Comparison of ENCODE assay signal across 33 cellular contexts in the genomic region with DNA sequence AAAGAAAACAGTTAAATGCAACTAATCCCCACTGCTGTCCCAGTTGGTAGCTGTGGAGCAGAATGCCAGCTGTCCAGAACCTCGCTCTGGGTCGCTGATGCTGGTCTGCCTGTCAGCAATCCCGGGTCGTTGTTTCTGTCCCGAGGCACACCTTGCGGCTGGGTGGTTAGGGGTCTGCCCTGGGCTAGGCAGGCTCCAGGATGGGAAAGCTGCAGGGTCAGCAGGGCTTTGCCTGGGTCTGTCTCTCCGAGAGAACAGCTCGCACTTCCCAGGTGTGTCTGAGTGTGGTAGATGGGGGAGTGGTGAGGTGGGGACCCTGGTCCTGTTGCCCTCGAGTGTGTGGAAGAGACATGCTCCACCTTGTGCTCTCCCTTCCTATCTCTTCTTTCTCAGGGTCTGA.
DNase-seq lines count a peak whose midpoint lies in the region; ATAC-seq and TF ChIP-seq lines count a peak whose summit lies in the region.
"Had no signal": no experiment of that assay in that cellular context is flagged by ENCODE, and none has a peak within 500 bp of the region (broad histone marks: within the 10 kb centered on the region; RNA-seq: fewer than 3 reads in every experiment).

No MANE protein-coding gene starts in this region.

- H2AK5ac ChIP-seq in neuronal stem cell (ENCODE audit: low read depth, low read length), result no peak overlapping the region

- H3K4me3 ChIP-seq in esophagus muscularis mucosa (no peak overlapping the region), neuronal stem cell (ENCODE audit: low read length in 2 of 2) (no peak overlapping the region)
- H3K4me3 ChIP-seq: A549; BLaER1; BLaER1 treated with 17β-estradiol and CSF1 and Interleukin-3, amounts not matched to agents 10 nM and 100 nM had no signal

- no peak overlapping the region for H3K14ac ChIP-seq in neuronal stem cell (ENCODE audit: low read length)

- no peaks in the 10 kb centered on the region for H3K79me1 ChIP-seq in neuronal stem cell (ENCODE audit: low read depth, low read length)

- no peak overlapping the region for H3K4ac ChIP-seq in neuronal stem cell (ENCODE audit: low read length)

- no peak overlapping the region for H2BK12ac ChIP-seq in neuronal stem cell (ENCODE audit: low read length)

- H3K4me1 Mint-ChIP-seq in natural killer cell treated with Interleukin-12 subunit alpha and Interleukin-12 subunit beta and Interleukin-15 and Interleukin-18, amount 100 ng/mL, for 72 hours (ENCODE audit: low read depth in 2 of 2), result no peaks in the 10 kb centered on the region
- no peaks in the 10 kb centered on the region for H3K4me1 Mint-ChIP-seq in natural killer cell
- H3K4me1 Mint-ChIP-seq: B cell; CD4-positive, alpha-beta memory T cell; CD4-positive, CD25-positive, alpha-beta regulatory T cell; CD8-positive, alpha-beta memory T cell had no signal

- no peak overlapping the region for H2AFZ ChIP-seq in neuronal stem cell (ENCODE audit: low read length)

- no peak overlapping the region for H3K4me2 ChIP-seq in neuronal stem cell (ENCODE audit: insufficient read depth, low read length, poor library complexity, severe bottlenecking)
- H3K4me2 ChIP-seq: A549; BLaER1; BLaER1 treated with 17β-estradiol and CSF1 and Interleukin-3, amounts not matched to agents 10 nM and 100 nM had no signal

- H3K4me3 Mint-ChIP-seq in natural killer cell treated with Interleukin-12 subunit alpha and Interleukin-12 subunit beta and Interleukin-15 and Interleukin-18, amount 100 ng/mL, for 72 hours, result no peak overlapping the region
- H3K4me3 Mint-ChIP-seq in natural killer cell, result no peak overlapping the region
- H3K4me3 Mint-ChIP-seq: B cell; CD14-positive monocyte; CD4-positive, alpha-beta memory T cell; CD4-positive, alpha-beta T cell; CD4-positive, CD25-positive, alpha-beta regulatory T cell; CD8-positive, alpha-beta memory T cell; CD8-positive, alpha-beta T cell had no signal

- no peaks in the 10 kb centered on the region for H3K36me3 ChIP-seq in esophagus muscularis mucosa
- no peaks in the 10 kb centered on the region for H3K36me3 ChIP-seq in neuronal stem cell (replicated peaks in 1 of 2; ENCODE audit: control insufficient read depth in 2 of 2, insufficient read depth in 2 of 2, low read length in 2 of 2)
- H3K36me3 ChIP-seq: BE2C; BLaER1; BLaER1 treated with 17β-estradiol and CSF1 and Interleukin-3, amounts not matched to agents 10 nM and 100 nM had no signal

- H3K27ac ChIP-seq in esophagus muscularis mucosa (replicated peaks in 1 of 4) (no peak overlapping the region), neuronal stem cell (replicated peaks; ENCODE audit: low read length) (no peak overlapping the region)
- H3K27ac ChIP-seq: 22Rv1; A549; BLaER1; BLaER1 treated with 17β-estradiol and CSF1 and Interleukin-3, amounts not matched to agents 10 nM and 100 nM; C4-2B had no signal

- H3K4me1 ChIP-seq in esophagus muscularis mucosa (peaks cover 0 to 4% (median 0%) of the 10 kb centered on the region in 4 donors), neuronal stem cell (ENCODE audit: control insufficient read depth in 2 of 2, insufficient read depth in 1 of 2, low read depth in 1 of 2, low read length in 2 of 2) (no peaks in the 10 kb centered on the region)
- H3K4me1 ChIP-seq: A549; BE2C; BLaER1; BLaER1 treated with 17β-estradiol and CSF1 and Interleukin-3, amounts not matched to agents 10 nM and 100 nM; Caco-2 had no signal

- H3K23ac ChIP-seq in neuronal stem cell (ENCODE audit: low read depth, low read length, poor library complexity), result no peak overlapping the region

- H3K9ac ChIP-seq in neuronal stem cell (ENCODE audit: low read depth, low read length, poor library complexity), result no peak overlapping the region
- H3K9ac ChIP-seq: BLaER1; BLaER1 treated with 17β-estradiol and CSF1 and Interleukin-3, amounts not matched to agents 10 nM and 100 nM had no signal

- H4K8ac ChIP-seq in neuronal stem cell (ENCODE audit: low read depth, low read length), result no peak overlapping the region

- H3K18ac ChIP-seq in neuronal stem cell (ENCODE audit: low read length), result peak overlapping the region; percentile 6

- intact Hi-C loops in natural killer cell (cut with micrococcal nuclease) (no loop called here), esophagus muscularis mucosa (cut with DNase I) (no loop called here)

- no peak overlapping the region for H4K91ac ChIP-seq in neuronal stem cell (ENCODE audit: low read depth, low read length, poor library complexity)

- no peak overlapping the region for H2BK120ac ChIP-seq in neuronal stem cell (ENCODE audit: low read depth, low read length)

- H3K27me3 ChIP-seq in esophagus muscularis mucosa (no peaks in the 10 kb centered on the region), neuronal stem cell (ENCODE audit: control insufficient read depth in 3 of 3, insufficient read depth in 3 of 3, low read depth in 1 of 3, low read length in 3 of 3) (peaks cover 0 to 13% (median 0%) of the 10 kb centered on the region in 3 experiments)
- H3K27me3 ChIP-seq: BE2C; BLaER1; BLaER1 treated with 17β-estradiol and CSF1 and Interleukin-3, amounts not matched to agents 10 nM and 100 nM had no signal

- H2BK5ac ChIP-seq in neuronal stem cell (ENCODE audit: low read length), result no peak overlapping the region

- TF ChIP-seq CTCF in natural killer cell (IDR thresholded peaks at IDR 0.05), result no peak
- no peak for TF ChIP-seq CTCF in esophagus muscularis mucosa (IDR thresholded peaks at IDR 0.05)

- H3K27me3 Mint-ChIP-seq in natural killer cell treated with Interleukin-12 subunit alpha and Interleukin-12 subunit beta and Interleukin-15 and Interleukin-18, amount 100 ng/mL, for 72 hours, result peaks cover 4 to 16% of the 10 kb centered on the region in 2 donors
- peaks cover 6 to 28% of the 10 kb centered on the region in 2 donors for H3K27me3 Mint-ChIP-seq in natural killer cell (ENCODE audit: low read depth in 2 of 2)

- H3K9me3 Mint-ChIP-seq in natural killer cell treated with Interleukin-12 subunit alpha and Interleukin-12 subunit beta and Interleukin-15 and Interleukin-18, amount 100 ng/mL, for 72 hours, result no peaks in the 10 kb centered on the region
- no peaks in the 10 kb centered on the region for H3K9me3 Mint-ChIP-seq in natural killer cell
- H3K9me3 Mint-ChIP-seq: CD14-positive monocyte; CD4-positive, alpha-beta memory T cell; CD4-positive, alpha-beta T cell; CD8-positive, alpha-beta memory T cell; CD8-positive, alpha-beta T cell had no signal

- no peak for DNase-seq in natural killer cell treated with Interleukin-12 subunit alpha and Interleukin-12 subunit beta and Interleukin-15 and Interleukin-18, amount 100 ng/mL, for 72 hours (ENCODE audit: low spot score)
- DNase-seq in natural killer cell (no peak), esophagus muscularis mucosa (ENCODE audit: extremely low spot score) (peak; percentile 64), neuronal stem cell (ENCODE audit: low spot score) (no peak), NCI-H2029 treated with DMSO at 0.1 percent for 48 hours (lab: John Stamatoyannopoulos, UW) (no peak)
- DNase-seq: 8988T; ACHN; AML-193; BE2C; C1 segment of cervical spinal cord; Caco-2; Calu3; CD4-positive, alpha-beta memory T cell; CD4-positive, alpha-beta T cell; CD4-positive, CD25-positive, alpha-beta regulatory T cell; CD8-positive, alpha-beta memory T cell; CD8-positive, alpha-beta T cell; COR-L47; DMS 273 treated with DMSO at 0.1 percent for 48 hours; DMS153; DMS53; DMS79; DMS79 treated with DMSO at 0.1 percent for 48 hours; DND-41; EL had no signal

- no peak for TF ChIP-seq POLR2A in esophagus muscularis mucosa (IDR thresholded peaks at IDR 0.05; ENCODE audit: low read depth)

- no peak for TF ChIP-seq EP300 in esophagus muscularis mucosa (IDR thresholded peaks at IDR 0.05)

- no peaks in the 10 kb centered on the region for H3K9me3 ChIP-seq in esophagus muscularis mucosa
- no peaks in the 10 kb centered on the region for H3K9me3 ChIP-seq in neuronal stem cell (replicated peaks in 1 of 2; ENCODE audit: control insufficient read depth in 2 of 2, insufficient read depth in 1 of 2, low read depth in 1 of 2, low read length in 2 of 2)
- H3K9me3 ChIP-seq: A549; BE2C; BLaER1; BLaER1 treated with 17β-estradiol and CSF1 and Interleukin-3, amounts not matched to agents 10 nM and 100 nM; Caco-2 had no signal

- 84% methylated on average over 4 of the region's 9 CpGs for WGBS in esophagus muscularis mucosa
- no CpG with 5 or more reads among the region's 9 CpGs for WGBS in neuronal stem cell (ENCODE audit: extremely low coverage in 2 of 2, insufficient read length in 2 of 2, insufficient replicate concordance in 1 of 2), 2 donors

- H3K27ac Mint-ChIP-seq in natural killer cell treated with Interleukin-12 subunit alpha and Interleukin-12 subunit beta and Interleukin-15 and Interleukin-18, amount 100 ng/mL, for 72 hours, result no peak overlapping the region
- no peak overlapping the region for H3K27ac Mint-ChIP-seq in natural killer cell
- H3K27ac Mint-ChIP-seq: B cell; CD14-positive monocyte; CD4-positive, alpha-beta memory T cell; CD4-positive, alpha-beta T cell; CD4-positive, CD25-positive, alpha-beta regulatory T cell; CD8-positive, alpha-beta memory T cell; CD8-positive, alpha-beta T cell had no signal

- peak; percentile 6 to 32 for ATAC-seq in natural killer cell treated with Interleukin-12 subunit alpha and Interleukin-12 subunit beta and Interleukin-15 and Interleukin-18, amount 100 ng/mL, for 72 hours
- no peak for ATAC-seq in natural killer cell
- ATAC-seq in GM18517 (IDR thresholded peaks at IDR 0.05; ENCODE audit: unreplicated experiment), result no peak
- ATAC-seq: A549; CD8-positive, alpha-beta T cell had no signal

- no peaks in the 10 kb centered on the region for H3K36me3 Mint-ChIP-seq in natural killer cell treated with Interleukin-12 subunit alpha and Interleukin-12 subunit beta and Interleukin-15 and Interleukin-18, amount 100 ng/mL, for 72 hours
- no peaks in the 10 kb centered on the region for H3K36me3 Mint-ChIP-seq in natural killer cell
- H3K36me3 Mint-ChIP-seq: CD14-positive monocyte; CD4-positive, alpha-beta memory T cell; CD4-positive, CD25-positive, alpha-beta regulatory T cell; CD8-positive, alpha-beta memory T cell; CD8-positive, alpha-beta T cell had no signal

- no peak overlapping the region for H2BK15ac ChIP-seq in neuronal stem cell (ENCODE audit: low read length)

Comparison
In these comparisons a context has a peak if more than half of its experiments do, and no peak if none do; other contexts are left out.
1. ATAC-seq: peak in natural killer cell treated with Interleukin-12 subunit alpha and Interleukin-12 subunit beta and Interleukin-15 and Interleukin-18, amount 100 ng/mL, for 72 hours (2 of 2); none in natural killer cell (0 of 3) and GM18517 (single experiment).